In genomic region chr1:91768786-91769697, GRCh38 we compare ENCODE assay signal across 11 cellular contexts.
DNase-seq lines count a peak whose midpoint lies in the region; ATAC-seq and TF ChIP-seq lines count a peak whose summit lies in the region.
"Had no signal": no experiment of that assay in that cellular context is flagged by ENCODE, and none has a peak within 500 bp of the region (broad histone marks: within the 10 kb centered on the region; RNA-seq: fewer than 3 reads in every experiment).

No MANE protein-coding gene starts in this region.

- CTCF ChIA-PET in IMR-90 (lab: Yijun Ruan, JAX) (interaction anchor here (0.5 to 0.6 kb wide), 2 partner anchors 37 to 153 kb away, joined by 3 read pairs; no protein-coding TSS in a partner anchor), Calu3 (lab: Charles Lee) (no interaction called here)

- no peak overlapping the region for H3K14ac ChIP-seq in IMR-90 (replicated peaks; ENCODE audit: low read depth, low read length)

- H2BK15ac ChIP-seq in IMR-90 (ENCODE audit: low read depth, low read length) = no peak overlapping the region

- no peak overlapping the region for H2AFZ ChIP-seq in IMR-90 (replicated peaks; ENCODE audit: low read length, poor library complexity)

- no peak overlapping the region for H3K4me3 Mint-ChIP-seq in central memory CD8-positive, alpha-beta T cell
- H3K4me3 Mint-ChIP-seq in nephron (no peak overlapping the region), Calu3 (ENCODE audit: low read depth, unreplicated experiment) (no peak overlapping the region)

- H3K4me1 Mint-ChIP-seq in central memory CD8-positive, alpha-beta T cell = peaks cover 47% of the 10 kb centered on the region
- H3K4me1 Mint-ChIP-seq in nephron (peaks cover 44% of the 10 kb centered on the region), Calu3 (ENCODE audit: low read depth, unreplicated experiment) (peaks cover 45% of the 10 kb centered on the region)

- TF ChIP-seq CTCF in IMR-90 (conservative IDR thresholded peaks at IDR 0.05; ENCODE audit: low read depth, low read length) (no peak), nephron (IDR thresholded peaks at IDR 0.05; ENCODE audit: unreplicated experiment in 3 of 3) (no peak), Calu3 (IDR thresholded peaks at IDR 0.05; ENCODE audit: unreplicated experiment) (no peak)

- no peaks in the 10 kb centered on the region for H3K27me3 ChIP-seq in BLaER1 treated with 17β-estradiol and CSF1 and Interleukin-3, amounts not matched to agents 10 nM and 100 nM
- no peaks in the 10 kb centered on the region for H3K27me3 ChIP-seq in IMR-90 (ENCODE audit: control insufficient read depth, insufficient read depth, low read length)
- H3K27me3 ChIP-seq: BE2C, body of pancreas had no signal

- dilution Hi-C loops in IMR-90 (cut with HindIII; ENCODE audit: low sequenced_read_pairs, unreplicated experiment) = no loop called here

- ATAC-seq in IMR-90 (ENCODE audit: low read depth) (peak; percentile 83; the same call in 1 of the 2 replicates), SK-N-SH treated with all-trans-retinoic acid at 6 μM for 48 hours (no peak), HG02763 (IDR thresholded peaks at IDR 0.05; ENCODE audit: unreplicated experiment) (no peak)
- no peak for ATAC-seq in central memory CD8-positive, alpha-beta T cell (replicated peaks; ENCODE audit: extremely low read depth, poor library complexity, severe bottlenecking)
- ATAC-seq: body of pancreas had no signal

- peaks cover 0 to 9% (median 0%) of the 10 kb centered on the region in 11 experiments; a peak in 2 of 22 replicates for H3K9me3 ChIP-seq in BLaER1 treated with 17β-estradiol and CSF1 and Interleukin-3, amounts not matched to agents 10 nM and 100 nM (replicated peaks in 1 of 11)
- no peaks in the 10 kb centered on the region for H3K9me3 ChIP-seq in IMR-90 (ENCODE audit: control insufficient read depth, insufficient read depth, low read length)
- H3K9me3 ChIP-seq: BE2C, body of pancreas had no signal

- H3K36me3 Mint-ChIP-seq in central memory CD8-positive, alpha-beta T cell (ENCODE audit: insufficient read depth) = peaks cover 13% of the 10 kb centered on the region
- H3K36me3 Mint-ChIP-seq in nephron (ENCODE audit: low read depth) = peaks cover 29% of the 10 kb centered on the region
- H3K36me3 Mint-ChIP-seq in Calu3 (ENCODE audit: insufficient read depth, unreplicated experiment) = no peaks in the 10 kb centered on the region

- 0 out of 22 replicates have a peak, but pooled peaks cover 0 to 3% (median 0%) of the 10 kb centered on the region in 11 experiments for H3K36me3 ChIP-seq in BLaER1 treated with 17β-estradiol and CSF1 and Interleukin-3, amounts not matched to agents 10 nM and 100 nM
- peaks cover 2% of the 10 kb centered on the region; the same call in 1 of the 2 replicates for H3K36me3 ChIP-seq in IMR-90 (ENCODE audit: control insufficient read depth, insufficient read depth, low read length)
- H3K36me3 ChIP-seq: BE2C had no signal

- POLR2A ChIA-PET in IMR-90 (lab: Charles Lee; ENCODE audit: unreplicated experiment) = interaction anchor here (0.7 kb wide), 1 partner anchor 32 kb away, joined by 7 read pairs; no protein-coding TSS in a partner anchor

- no peak overlapping the region for H4K5ac ChIP-seq in IMR-90 (ENCODE audit: low read depth, low read length)

- H3K4me1 ChIP-seq in BLaER1 treated with 17β-estradiol and CSF1 and Interleukin-3, amounts not matched to agents 10 nM and 100 nM = peaks cover 9 to 19% (median 16%) of the 10 kb centered on the region in 10 experiments; a peak in 19 of 20 replicates
- H3K4me1 ChIP-seq in IMR-90 (ENCODE audit: control insufficient read depth, insufficient read depth, low read length) = peaks cover 1% of the 10 kb centered on the region; the same call in 1 of the 2 replicates
- H3K4me1 ChIP-seq: BE2C had no signal

- H3K79me1 ChIP-seq in IMR-90 (ENCODE audit: low read depth in 1 of 2, low read length in 2 of 2) = no peaks in the 10 kb centered on the region

- peak overlapping the region; percentile 19 to 71 (median 64) for H3K4me2 ChIP-seq in BLaER1 treated with 17β-estradiol and CSF1 and Interleukin-3, amounts not matched to agents 10 nM and 100 nM
- no peak overlapping the region for H3K4me2 ChIP-seq in IMR-90 (ENCODE audit: low read depth, low read length)

- H3K9ac ChIP-seq in BLaER1 treated with 17β-estradiol and CSF1 and Interleukin-3, amounts not matched to agents 10 nM and 100 nM = no peak overlapping the region
- H3K9ac ChIP-seq in IMR-90 (ENCODE audit: low read depth, low read length) = no peak overlapping the region

- no peaks in the 10 kb centered on the region for H4K20me1 ChIP-seq in BLaER1 treated with 17β-estradiol and CSF1 and Interleukin-3, amounts not matched to agents 10 nM and 100 nM
- H4K20me1 ChIP-seq in IMR-90 (ENCODE audit: insufficient read depth, low read length) = no peaks in the 10 kb centered on the region

- 77% methylated on average over 4 of the region's 8 CpGs; no CpG with 5 or more reads in 1 of the 2 experiments for WGBS in IMR-90 (ENCODE audit: extremely low coverage in 2 of 2, insufficient read length in 1 of 2), 2 experiments

- TF ChIP-seq POLR2A in IMR-90 (IDR thresholded peaks at IDR 0.05; ENCODE audit: low read depth, low read length) = no peak

- H3K27ac Mint-ChIP-seq in central memory CD8-positive, alpha-beta T cell (ENCODE audit: low read depth) = peak overlapping the region; percentile 23
- H3K27ac Mint-ChIP-seq in nephron (peak overlapping the region; percentile 72 to 86 (median 74)), Calu3 (ENCODE audit: unreplicated experiment) (no peak overlapping the region)

- no peak overlapping the region for H4K91ac ChIP-seq in IMR-90 (ENCODE audit: insufficient read depth, low read depth, low read length)

- H3K27me3 Mint-ChIP-seq in central memory CD8-positive, alpha-beta T cell = no peaks in the 10 kb centered on the region
- H3K27me3 Mint-ChIP-seq in nephron (ENCODE audit: low read depth) (no peaks in the 10 kb centered on the region), Calu3 (ENCODE audit: unreplicated experiment) (no peaks in the 10 kb centered on the region)

- H2AK9ac ChIP-seq in IMR-90 (replicated peaks; ENCODE audit: low read depth, low read length, poor library complexity) = no peak overlapping the region

- in situ Hi-C loops in IMR-90 (cut with MboI; ENCODE audit: low sequenced_read_pairs) = no loop called here

- peak; percentile 80 for DNase-seq in IMR-90
- DNase-seq in central memory CD8-positive, alpha-beta T cell (ENCODE audit: low spot score in 2 of 2) = no peak
- no peak for DNase-seq in AG08396 (ENCODE audit: low spot score)
- DNase-seq in Calu3 = no peak
- DNase-seq: BE2C, body of pancreas had no signal

- no peak for TF ChIP-seq RAD21 in IMR-90 (IDR thresholded peaks at IDR 0.05; ENCODE audit: low read length)

- BruUV-seq in IMR-90 (replicated peaks; lab: Mats Ljungman, UMichigan) = no TSS peak
- BruUV-seq in Calu3 (replicated peaks; lab: Mats Ljungman, UMichigan) = no TSS peak

- H3K4ac ChIP-seq in IMR-90 (ENCODE audit: low read depth, low read length) = no peak overlapping the region

- no peak overlapping the region for H4K8ac ChIP-seq in IMR-90 (ENCODE audit: low read depth in 2 of 2, low read length in 2 of 2)

- no peak overlapping the region for H2AK5ac ChIP-seq in IMR-90 (ENCODE audit: low read depth, low read length)

- no peak overlapping the region for H3K23ac ChIP-seq in IMR-90 (ENCODE audit: low read depth, low read length)

- intact Hi-C loops in IMR-90 (cut with micrococcal nuclease) = no loop called here
- intact Hi-C loops in Calu3 (cut with micrococcal nuclease; ENCODE audit: unreplicated experiment) = no loop called here

- H3K4me3 ChIP-seq in BLaER1 treated with 17β-estradiol and CSF1 and Interleukin-3, amounts not matched to agents 10 nM and 100 nM = no peak overlapping the region
- H3K4me3 ChIP-seq in IMR-90 (ENCODE audit: insufficient read depth, low read depth, low read length) = no peak overlapping the region
- H3K4me3 ChIP-seq: body of pancreas had no signal

- H3K27ac ChIP-seq in BLaER1 treated with 17β-estradiol and CSF1 and Interleukin-3, amounts not matched to agents 10 nM and 100 nM = peak overlapping the region in 5 of 11 experiments; percentile 2 to 51 (median 35); a peak in 6 of 22 replicates
- no peak overlapping the region for H3K27ac ChIP-seq in IMR-90 (ENCODE audit: insufficient read depth, low read length)
- H3K27ac ChIP-seq: body of pancreas, VCaP had no signal

- no peak overlapping the region for H3K18ac ChIP-seq in IMR-90 (ENCODE audit: low read depth, low read length)

- peaks cover 3% of the 10 kb centered on the region; the same call in 1 of the 2 replicates for H3K9me1 ChIP-seq in IMR-90 (ENCODE audit: insufficient read depth, low read length)

- H2BK20ac ChIP-seq in IMR-90 (ENCODE audit: low read depth, low read length) = no peak overlapping the region

- no peak overlapping the region for H3K56ac ChIP-seq in IMR-90 (ENCODE audit: extremely low read depth, insufficient read depth, low read length)

- H3K9me3 Mint-ChIP-seq in central memory CD8-positive, alpha-beta T cell = no peaks in the 10 kb centered on the region
- H3K9me3 Mint-ChIP-seq in nephron = no peaks in the 10 kb centered on the region
- peaks cover 5% of the 10 kb centered on the region for H3K9me3 Mint-ChIP-seq in Calu3 (ENCODE audit: low read depth, unreplicated experiment)

- H2BK120ac ChIP-seq in IMR-90 (ENCODE audit: low read depth, low read length) = no peak overlapping the region

- H2BK5ac ChIP-seq in IMR-90 (ENCODE audit: low read depth, low read length, poor library complexity, severe bottlenecking) = no peak overlapping the region

TF ChIP-seq in IMR-90, 13 proteins besides CTCF, POLR2A, EP300 and RAD21 (continues in another document):
- no peak for TF ChIP-seq FOS (IDR thresholded peaks at IDR 0.05; ENCODE audit: low read depth, low read length)
- no peak for TF ChIP-seq CEBPB (IDR thresholded peaks at IDR 0.05; ENCODE audit: low read depth, low read length)

TF ChIP-seq in SK-N-SH treated with all-trans-retinoic acid at 6 μM for 48 hours, 23 proteins besides CTCF, POLR2A, EP300 and RAD21 (continues in another document):
- TF ChIP-seq GLIS3 (CRISPR knock-in tag; IDR thresholded peaks at IDR 0.05) = no peak
- no peak for TF ChIP-seq PPARA (CRISPR knock-in tag; IDR thresholded peaks at IDR 0.05; ENCODE audit: borderline replicate concordance)
- TF ChIP-seq RARB (CRISPR knock-in tag; IDR thresholded peaks at IDR 0.05) = no peak
- no peak for TF ChIP-seq TCF4 (CRISPR knock-in tag; IDR thresholded peaks at IDR 0.05; ENCODE audit: borderline replicate concordance)
- no peak for TF ChIP-seq ZNF565 (CRISPR knock-in tag; conservative IDR thresholded peaks at IDR 0.05; ENCODE audit: low read depth)
- TF ChIP-seq CREB5 (CRISPR knock-in tag; IDR thresholded peaks at IDR 0.05; ENCODE audit: low read depth) = no peak
